Comparison of ENCODE assay signal across 9 cellular contexts in genomic region chr1:42817440-42817767, GRCh38. TPM values are rescaled to one million over a fixed set of nuclear protein-coding genes. Genes with fewer than 3 reads are reported as not detected.
A peak's percentile ranks its signal among the peaks of the same experiment; 100 is the strongest.
DNase-seq lines count a peak whose midpoint lies in the region; TF ChIP-seq lines count a peak whose summit lies in the region.
"Had no signal": no experiment of that assay in that cellular context is flagged by ENCODE, and none has a peak within 500 bp of the region (broad histone marks: within the 10 kb centered on the region; RNA-seq: fewer than 3 reads in every experiment).

No MANE protein-coding gene starts in this region.

- H3K4me2 ChIP-seq in mesendoderm (ENCODE audit: low read length), result peak overlapping the region; percentile 72

- H3K4me3 ChIP-seq in left ventricle myocardium inferior (peak overlapping the region; percentile 71), ascending aorta (peak overlapping the region; percentile 81 to 88), mesendoderm (ENCODE audit: low read length) (no peak overlapping the region), uterus (peak overlapping the region; percentile 64 to 83)

- H3K56ac ChIP-seq in mesendoderm (ENCODE audit: low read length), result no peak overlapping the region

- no peak overlapping the region for H2BK120ac ChIP-seq in mesendoderm (ENCODE audit: low read depth, low read length)

- peaks cover 8% of the 10 kb centered on the region for H3K36me3 ChIP-seq in left ventricle myocardium inferior
- H3K36me3 ChIP-seq in ascending aorta, result no peaks in the 10 kb centered on the region
- H3K36me3 ChIP-seq in mesendoderm (ENCODE audit: control insufficient read depth, insufficient read depth, low read length), result no peaks in the 10 kb centered on the region
- no peaks in the 10 kb centered on the region for H3K36me3 ChIP-seq in uterus

- no CpG with 5 or more reads among the region's 13 CpGs for WGBS in mesendoderm (ENCODE audit: extremely low coverage, insufficient coverage, low lambda C conversion rate)

- H3K4me1 ChIP-seq in left ventricle myocardium inferior, result peaks cover 25% of the 10 kb centered on the region
- H3K4me1 ChIP-seq in ascending aorta, result peaks cover 4 to 9% of the 10 kb centered on the region in 2 donors
- peaks cover 3% of the 10 kb centered on the region for H3K4me1 ChIP-seq in mesendoderm (ENCODE audit: control insufficient read depth, low read depth, low read length)
- H3K4me1 ChIP-seq in uterus, result peaks cover 0 to 7% of the 10 kb centered on the region in 2 donors

- no peak overlapping the region for H3K18ac ChIP-seq in mesendoderm (ENCODE audit: low read length)

- peak overlapping the region; percentile 62 for H3K9ac ChIP-seq in mesendoderm (ENCODE audit: low read length)

- H4K8ac ChIP-seq in mesendoderm (ENCODE audit: low read depth, low read length), result no peak overlapping the region

- no peak overlapping the region for H3K23ac ChIP-seq in mesendoderm (ENCODE audit: low read length)

- H2BK15ac ChIP-seq in mesendoderm (replicated peaks; ENCODE audit: low read depth), result no peak overlapping the region

- no peak overlapping the region for H2BK5ac ChIP-seq in mesendoderm (ENCODE audit: low read length)

- no peak for TF ChIP-seq POLR2A in uterus (IDR thresholded peaks at IDR 0.05)

- H3K79me1 ChIP-seq in mesendoderm (ENCODE audit: low read length), result peaks cover 2% of the 10 kb centered on the region

- DNase-seq in left ventricle myocardium inferior (no peak), cardiac septum (ENCODE audit: low spot score) (no peak), ascending aorta (ENCODE audit: low spot score in 2 of 2) (no peak), mesendoderm (no peak), uterus (no peak), AML-193 (lab: John Stamatoyannopoulos, UW) (no peak), NCI-H1694 (lab: John Stamatoyannopoulos, UW) (no peak), NCI-H82 treated with DMSO at 0.1 percent for 48 hours (lab: John Stamatoyannopoulos, UW; ENCODE audit: unreplicated experiment) (no peak)

- H3K9me3 ChIP-seq in left ventricle myocardium inferior (replicated peaks) (no peaks in the 10 kb centered on the region), ascending aorta (no peaks in the 10 kb centered on the region), uterus (no peaks in the 10 kb centered on the region)

- TF ChIP-seq CTCF in left ventricle myocardium inferior (IDR thresholded peaks at IDR 0.05; ENCODE audit: borderline replicate concordance) (no peak), ascending aorta (IDR thresholded peaks at IDR 0.05) (no peak), uterus (IDR thresholded peaks at IDR 0.05) (no peak)

- H3K27ac ChIP-seq in left ventricle myocardium inferior (replicated peaks) (peak overlapping the region; percentile 100), ascending aorta (peak overlapping the region; percentile 96 to 99), mesendoderm (ENCODE audit: low read depth, low read length) (no peak overlapping the region), uterus (peak overlapping the region; percentile 95 to 98)

- intact Hi-C loops in left ventricle myocardium inferior (cut with micrococcal nuclease) (no loop called here), cardiac septum (cut with DNase I) (loop anchor here (2.0 kb wide), 2 partner anchors 29 to 51 kb away; partner anchors contain the start of genes C1orf50, P3H1 and ZNF691), ascending aorta (cut with DNase I) (loop anchor here (1.0 kb wide), 2 partner anchors 29 to 50 kb away; partner anchors contain the start of genes C1orf50, P3H1 and ZNF691), uterus (cut with DNase I; ENCODE audit: low total_unique reads) (no loop called here)

- H3K79me2 ChIP-seq in mesendoderm (ENCODE audit: control insufficient read depth, insufficient read depth, low read length), result no peaks in the 10 kb centered on the region

- H3K27me3 ChIP-seq in left ventricle myocardium inferior (ENCODE audit: low read depth) (no peaks in the 10 kb centered on the region), ascending aorta (no peaks in the 10 kb centered on the region), mesendoderm (ENCODE audit: insufficient read depth, low read length, poor library complexity) (no peaks in the 10 kb centered on the region), uterus (no peaks in the 10 kb centered on the region)

- H3K4ac ChIP-seq in mesendoderm (ENCODE audit: low read depth, low read length), result no peak overlapping the region

- H2AK5ac ChIP-seq in mesendoderm (ENCODE audit: low read length), result no peak overlapping the region

- no peak overlapping the region for H4K5ac ChIP-seq in mesendoderm (ENCODE audit: low read length)

RNA-seq across cellular contexts. Expression of gene SVBP, which starts 0.2 kb away (rescaled TPM):
- total RNA-seq in left ventricle myocardium inferior (10.9 TPM), cardiac septum (17.7 TPM), ascending aorta (1.2 TPM), uterus (10 to 100 TPM; 13.1 to 27.4 (median 23.1) TPM)
- 45.0 TPM for polyA plus RNA-seq in mesendoderm (2013, experiment 1 of 2)
- 44.0 TPM for polyA plus RNA-seq in mesendoderm (2013, experiment 2 of 2)

RNA-seq across cellular contexts. Expression of gene ERMAP, which starts 0.5 kb away (rescaled TPM):
- total RNA-seq in left ventricle myocardium inferior (4.7 TPM), cardiac septum (8.5 TPM), ascending aorta (0.11 TPM), uterus (10 to 100 TPM in 2 of 4 donors, 1 to 10 TPM in 1, under 1 TPM in 1; 0.59 to 16.0 (median 7.6) TPM)
- polyA plus RNA-seq in mesendoderm (2013, experiment 1 of 2), result 2.8 TPM
- 2.3 TPM for polyA plus RNA-seq in mesendoderm (2013, experiment 2 of 2)

RNA-seq across cellular contexts. Expression of gene ZNF691, which starts 29.0 kb away (rescaled TPM):
- total RNA-seq in left ventricle myocardium inferior (8.9 TPM), cardiac septum (6.5 TPM), ascending aorta (14.7 TPM), uterus (10 to 100 TPM in 3 of 4 donors, 1 to 10 TPM in 1; 4.7 to 24.1 (median 15.2) TPM)
- polyA plus RNA-seq in mesendoderm (2013, experiment 1 of 2), result 11.2 TPM
- 12.6 TPM for polyA plus RNA-seq in mesendoderm (2013, experiment 2 of 2)

RNA-seq across cellular contexts. Expression of gene TMEM269, which starts 32.6 kb away (rescaled TPM):
- total RNA-seq in left ventricle myocardium inferior (not detected), cardiac septum (not detected), ascending aorta (not detected), uterus (1 to 10 TPM in 1 of 4 donors, under 1 TPM in 1, not detected in 2; 0.07 to 1.1 TPM)
- polyA plus RNA-seq in mesendoderm (2013, experiment 1 of 2), result 0.06 TPM
- 0.07 TPM for polyA plus RNA-seq in mesendoderm (2013, experiment 2 of 2)
- total RNA-seq: lung microvascular endothelial cell had no signal

RNA-seq across cellular contexts. Expression of gene C1orf50, which starts 50.4 kb away (rescaled TPM):
- total RNA-seq in left ventricle myocardium inferior (7.8 TPM), cardiac septum (11.0 TPM), ascending aorta (0.64 TPM), uterus (1 to 10 TPM in 2 of 4 donors, under 1 TPM in 1, not detected in 1; 0.26 to 6.7 (median 5.7) TPM)
- 2.6 TPM for polyA plus RNA-seq in mesendoderm (2013, experiment 1 of 2)
- 2.4 TPM for polyA plus RNA-seq in mesendoderm (2013, experiment 2 of 2)

Comparison
In these comparisons a context has a peak if more than half of its experiments do, and no peak if none do; other contexts are left out.
1. intact Hi-C loops: an anchor here in cardiac septum (2.0 kb wide) and ascending aorta (1.0 kb wide); none called in left ventricle myocardium inferior and uterus.